In the genomic region with DNA sequence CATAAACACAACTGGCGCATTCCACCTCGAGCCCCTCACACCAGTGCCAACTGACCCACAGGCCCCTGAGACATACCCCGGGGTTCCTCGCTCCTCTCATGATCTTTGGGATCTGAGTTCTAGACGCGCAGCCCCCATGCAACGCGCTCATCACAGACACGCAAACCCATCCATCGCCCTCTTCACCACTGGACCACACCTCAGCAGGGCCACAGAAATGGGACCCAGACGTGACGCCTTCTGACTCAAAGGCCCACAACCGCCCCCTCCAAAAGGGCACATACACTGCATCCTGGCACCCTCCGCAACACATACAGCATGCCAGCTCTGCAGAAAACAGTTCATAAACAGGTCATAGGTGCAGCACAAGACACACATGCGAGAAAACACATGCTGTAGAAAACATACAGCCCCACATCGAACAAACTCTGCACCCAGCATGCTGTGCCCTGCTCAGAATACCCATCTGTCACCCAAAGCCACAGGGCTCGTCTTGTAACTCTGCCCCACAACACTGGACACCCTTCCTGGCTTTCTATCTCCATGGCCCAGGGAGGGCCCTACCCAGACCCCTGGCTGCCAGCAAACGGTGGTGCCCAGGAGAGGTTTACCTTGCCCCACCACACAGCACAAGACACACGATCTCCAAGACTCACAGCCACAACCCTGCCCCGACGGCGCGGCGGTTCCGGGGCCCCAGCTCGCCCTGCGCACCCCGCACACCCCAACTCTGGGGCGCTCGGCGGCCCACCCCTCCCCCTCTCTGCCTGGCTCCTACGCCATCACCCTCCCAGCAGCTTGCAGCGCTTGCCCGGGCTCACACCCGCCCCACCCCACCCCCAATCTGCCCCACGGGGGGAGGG, we compare ENCODE assay signal across 8 cellular contexts. TPM values are rescaled to one million over a fixed set of nuclear protein-coding genes. Genes with fewer than 3 reads are reported as not detected.
DNase-seq lines count a peak whose midpoint lies in the region; TF ChIP-seq lines count a peak whose summit lies in the region.

No MANE protein-coding gene starts in this region.

- H4K20me1 ChIP-seq in GM23248 (ENCODE audit: insufficient read depth) (peaks cover 5% of the 10 kb centered on the region; the same call in 1 of the 2 replicates), SU-DHL-6 (ENCODE audit: low read depth, low read length) (no peaks in the 10 kb centered on the region)

- H3K4me3 ChIP-seq in GM23248 (peak overlapping the region; percentile 79), SU-DHL-6 (ENCODE audit: insufficient read depth, low read length, poor library complexity, severe bottlenecking) (peak overlapping the region; percentile 32), left ventricle myocardium inferior (peak overlapping the region; percentile 100)

- H3K4me2 ChIP-seq in GM23248 (ENCODE audit: unreplicated experiment) (peak overlapping the region; percentile 98), SU-DHL-6 (ENCODE audit: low read depth, low read length, poor library complexity, severe bottlenecking) (peak overlapping the region; percentile 39)

- peak overlapping the region; percentile 99 for H3K9ac ChIP-seq in GM23248
- peak overlapping the region; percentile 43 for H3K9ac ChIP-seq in SU-DHL-6 (ENCODE audit: low read length)

- WGBS in GM23248 (ENCODE audit: low coverage in 1 of 2, low lambda C conversion rate in 2 of 2, missing lambda C conversion rate in 2 of 2), 2 experiments, result 3 to 4% methylated on average over 24 to 35 of the region's 36 CpGs
- 17 to 26% (median 17%) methylated on average over 33 to 36 of the region's 36 CpGs for WGBS in adipose tissue, 3 donors

- in situ Hi-C loops in GM23248 (cut with MboI), result no loop called here

- H3K79me2 ChIP-seq in GM23248 (ENCODE audit: insufficient read depth), result peaks cover 93% of the 10 kb centered on the region
- no peaks in the 10 kb centered on the region for H3K79me2 ChIP-seq in SU-DHL-6 (ENCODE audit: insufficient read depth, low read length)

- intact Hi-C loops in left ventricle myocardium inferior (cut with micrococcal nuclease), result no loop called here
- intact Hi-C loops in posterior cingulate gyrus (cut with DNase I), result no loop called here

- H3K27me3 ChIP-seq in GM23248 (replicated peaks; ENCODE audit: insufficient read depth) (no peaks in the 10 kb centered on the region), SU-DHL-6 (ENCODE audit: low read length) (no peaks in the 10 kb centered on the region), left ventricle myocardium inferior (ENCODE audit: low read depth) (no peaks in the 10 kb centered on the region)

- no peaks in the 10 kb centered on the region for H3K9me2 ChIP-seq in GM23248 (ENCODE audit: insufficient read depth)
- no peaks in the 10 kb centered on the region for H3K9me2 ChIP-seq in SU-DHL-6 (replicated peaks; ENCODE audit: insufficient read depth, low read length)

- H3K27ac ChIP-seq in GM23248 (peak overlapping the region; percentile 99), SU-DHL-6 (ENCODE audit: low read depth, low read length) (no peak overlapping the region), adipose tissue (ENCODE audit: low read depth, low read length) (peak overlapping the region; percentile 11), left ventricle myocardium inferior (replicated peaks) (peak overlapping the region; percentile 100)

- H3K4me1 ChIP-seq in GM23248 (ENCODE audit: insufficient read depth) (peaks cover 31% of the 10 kb centered on the region), left ventricle myocardium inferior (peaks cover 95% of the 10 kb centered on the region)

- TF ChIP-seq CTCF in SU-DHL-6 (IDR thresholded peaks at IDR 0.05; ENCODE audit: insufficient read depth, low read length, poor library complexity, severe bottlenecking), result no peak
- no peak for TF ChIP-seq CTCF in left ventricle myocardium inferior (IDR thresholded peaks at IDR 0.05; ENCODE audit: borderline replicate concordance)

- H2AFZ ChIP-seq in GM23248 (no peak overlapping the region), SU-DHL-6 (ENCODE audit: low read depth, low read length, severe bottlenecking) (peak overlapping the region; percentile 26)

- DNase-seq in GM23248 (peak; percentile 76), left ventricle myocardium inferior (peak; percentile 61), posterior cingulate gyrus (peak; percentile 45 to 91 (median 60)), dedifferentiated amniotic fluid mesenchymal stem cell (ENCODE audit: extremely low spot score) (no peak), DMS79 treated with DMSO at 0.1 percent for 48 hours (lab: John Stamatoyannopoulos, UW) (no peak), NOMO-1 treated with dmso at 0.1 percent for 144 hours (lab: John Stamatoyannopoulos, UW; ENCODE audit: unreplicated experiment) (no peak)

- H3K9me3 ChIP-seq in GM23248 (ENCODE audit: low read depth) (no peaks in the 10 kb centered on the region), SU-DHL-6 (ENCODE audit: insufficient read depth, low read length) (no peaks in the 10 kb centered on the region), left ventricle myocardium inferior (replicated peaks) (no peaks in the 10 kb centered on the region)

- no peaks in the 10 kb centered on the region for H3K36me3 ChIP-seq in GM23248 (ENCODE audit: low read depth)
- no peaks in the 10 kb centered on the region for H3K36me3 ChIP-seq in SU-DHL-6 (ENCODE audit: low read length)
- no peaks in the 10 kb centered on the region for H3K36me3 ChIP-seq in left ventricle myocardium inferior

- peaks cover 45% of the 10 kb centered on the region for H3F3A ChIP-seq in GM23248 (ENCODE audit: insufficient read depth)
- H3F3A ChIP-seq in SU-DHL-6 (ENCODE audit: insufficient read depth), result no peaks in the 10 kb centered on the region

RNA-seq across cellular contexts. Expression of gene ZBTB4, which starts 0.9 kb away (rescaled TPM):
- 32.9 and 35.9 TPM in 2 replicates for total RNA-seq in GM23248 (2014; rRNA removed; shearing (Covaris generic))
- polyA plus RNA-seq in GM23248 (2016; fragmentation: Nextera tagmentation; extraction: Ambion mirVana) (17.7 and 18.2 TPM in 2 replicates), adipose tissue (10 to 100 TPM; 17.4 to 45.0 (median 32.9) TPM)
- 63.4 TPM for total RNA-seq in left ventricle myocardium inferior

RNA-seq across cellular contexts. Expression of gene SLC35G6, which starts 2.7 kb away (rescaled TPM):
- total RNA-seq in GM23248 (2014; rRNA removed; shearing (Covaris generic)), result not detected in 2 replicates
- polyA plus RNA-seq in GM23248 (2016; fragmentation: Nextera tagmentation; extraction: Ambion mirVana) (0.14 TPM in 1 of 2 replicates, not detected in the other), adipose tissue (not detected)
- not detected for total RNA-seq in left ventricle myocardium inferior

RNA-seq across cellular contexts. Expression of gene POLR2A, which starts 5.7 kb away (rescaled TPM):
- total RNA-seq in GM23248 (2014; rRNA removed; shearing (Covaris generic)), result 45.9 and 46.2 TPM in 2 replicates
- polyA plus RNA-seq in GM23248 (2016; fragmentation: Nextera tagmentation; extraction: Ambion mirVana) (74.1 and 75.7 TPM in 2 replicates), adipose tissue (10 to 100 TPM; 20.9 to 35.4 (median 24.6) TPM)
- total RNA-seq in left ventricle myocardium inferior, result 38.7 TPM

RNA-seq across cellular contexts. Expression of gene CHRNB1, which starts 33.6 kb away (rescaled TPM):
- 3.9 and 4.9 TPM in 2 replicates for total RNA-seq in GM23248 (2014; rRNA removed; shearing (Covaris generic))
- polyA plus RNA-seq in GM23248 (2016; fragmentation: Nextera tagmentation; extraction: Ambion mirVana) (3.5 and 4.2 TPM in 2 replicates), adipose tissue (10 to 100 TPM in 2 of 3 donors, 1 to 10 TPM in 1; 5.0 to 14.2 (median 12.7) TPM)
- 8.7 TPM for total RNA-seq in left ventricle myocardium inferior

RNA-seq across cellular contexts. Expression of gene FGF11, which starts 39.2 kb away (rescaled TPM):
- total RNA-seq in GM23248 (2014; rRNA removed; shearing (Covaris generic)), result not detected in 2 replicates
- 0.22 and 0.36 TPM in 2 replicates for polyA plus RNA-seq in GM23248 (2016; fragmentation: Nextera tagmentation; extraction: Ambion mirVana)
- polyA plus RNA-seq in adipose tissue, result 1 to 10 TPM in 1 of 3 donors, under 1 TPM in 2; 0.28 to 4.6 (median 0.86) TPM
- 6.5 TPM for total RNA-seq in left ventricle myocardium inferior

Comparison
In these comparisons a context has a peak if more than half of its experiments do, and no peak if none do; other contexts are left out.
1. DNase-seq: peak in GM23248 (single experiment), left ventricle myocardium inferior (single experiment) and posterior cingulate gyrus (10 of 10); none in dedifferentiated amniotic fluid mesenchymal stem cell (single experiment), DMS79 treated with DMSO at 0.1 percent for 48 hours (single experiment) and NOMO-1 treated with dmso at 0.1 percent for 144 hours (single experiment).
2. H3K4me3 ChIP-seq: peak in every context shown above with its lines; median percentile 100 in left ventricle myocardium inferior; 79 in GM23248; 32 in SU-DHL-6.